ENCODE assay signal across 8 cellular contexts in the genomic region with DNA sequence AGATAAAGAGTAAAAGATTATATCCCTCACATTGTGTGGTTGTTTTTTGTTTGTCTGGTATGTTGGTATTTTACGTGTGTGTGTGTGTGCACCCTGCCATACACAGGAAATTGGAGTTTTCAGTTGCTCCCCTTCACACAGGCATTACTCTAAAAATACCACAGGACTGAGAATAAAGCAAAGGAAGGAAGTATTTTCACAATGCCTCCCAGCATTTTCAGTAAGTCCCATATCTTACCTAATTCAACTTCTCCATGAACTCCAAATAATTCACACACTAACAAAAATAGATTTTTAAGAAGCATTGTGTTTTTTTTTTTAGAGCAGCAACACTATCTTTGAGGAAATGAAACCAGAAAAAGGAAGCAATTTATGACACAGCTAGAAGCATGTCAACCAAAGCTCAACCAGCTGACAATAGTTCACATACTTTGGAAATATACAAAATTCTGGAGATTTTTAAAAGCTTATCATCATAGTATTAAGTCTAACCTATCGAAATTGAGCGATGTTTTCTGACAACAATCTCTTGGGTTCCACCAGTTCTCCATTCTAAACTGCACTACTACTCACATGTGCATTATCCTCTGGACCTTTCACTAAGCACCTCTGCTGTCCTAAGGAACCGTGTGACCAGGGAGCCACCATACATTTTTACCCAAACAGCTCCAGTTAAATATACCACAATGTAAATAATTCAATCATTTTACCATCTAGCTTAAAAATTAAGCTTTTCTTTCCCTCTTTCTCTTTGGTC. TPM values are rescaled to one million over a fixed set of nuclear protein-coding genes. Genes with fewer than 3 reads are reported as not detected.
DNase-seq lines count a peak whose midpoint lies in the region; ATAC-seq, FAIRE-seq and TF ChIP-seq lines count a peak whose summit lies in the region.

No MANE protein-coding gene starts in this region.

- peak overlapping the region; percentile 26 for H3K4me3 ChIP-seq in CD8-positive, alpha-beta T cell (ENCODE audit: low read depth, low read length)
- H3K4me3 ChIP-seq in astrocyte (ENCODE audit: insufficient read depth, low read depth, low read length) = peak overlapping the region; percentile 89
- H3K4me3 ChIP-seq in mononuclear cell (ENCODE audit: low read length) = peak overlapping the region; percentile 86
- no peak overlapping the region for H3K4me3 ChIP-seq in WERI-Rb-1 (ENCODE audit: low read depth, low read length)

- H3K9me3 ChIP-seq in CD8-positive, alpha-beta T cell (ENCODE audit: low read length) = no peaks in the 10 kb centered on the region
- H3K9me3 ChIP-seq in astrocyte (ENCODE audit: insufficient read depth, low read depth, low read length) (no peaks in the 10 kb centered on the region), mononuclear cell (ENCODE audit: low read depth, low read length) (no peaks in the 10 kb centered on the region), WERI-Rb-1 (ENCODE audit: severe bottlenecking) (no peaks in the 10 kb centered on the region)

- intact Hi-C loops in CD8-positive, alpha-beta T cell (cut with DNase I, micrococcal nuclease) = loop anchor here (5.0 to 10.0 kb wide), 9 partner anchors 206 to 1646 kb away; a partner anchor contains a TSS

- no peaks in the 10 kb centered on the region for H3K27me3 Mint-ChIP-seq in CD8-positive, alpha-beta T cell (ENCODE audit: low read depth)
- H3K27me3 Mint-ChIP-seq in astrocyte (ENCODE audit: low read depth, unreplicated experiment) = no peaks in the 10 kb centered on the region

- peak overlapping the region; percentile 97 for H3K27ac Mint-ChIP-seq in CD8-positive, alpha-beta T cell
- H3K27ac Mint-ChIP-seq in astrocyte (ENCODE audit: unreplicated experiment) = peak overlapping the region; percentile 92

- peaks cover 63% of the 10 kb centered on the region for H4K20me1 ChIP-seq in astrocyte (ENCODE audit: insufficient read depth, low read length)

- POLR2A ChIA-PET in CD8-positive, alpha-beta T cell (lab: Charles Lee) = interaction anchor here (1.1 to 4.6 kb wide), 6 partner anchors 8 to 387 kb away, joined by 3 to 45 read pairs (median 8); a partner anchor contains a TSS

- no peak for TF ChIP-seq CTCF in CD8-positive, alpha-beta T cell (IDR thresholded peaks at IDR 0.05)
- no peak for TF ChIP-seq CTCF in astrocyte (IDR thresholded peaks at IDR 0.05; ENCODE audit: insufficient read depth, low read depth, low read length)
- TF ChIP-seq CTCF in WERI-Rb-1 (IDR thresholded peaks at IDR 0.05; ENCODE audit: low read depth, low read length) = no peak

- no peak overlapping the region for H3K27ac ChIP-seq in CD8-positive, alpha-beta T cell (ENCODE audit: low read depth, low read length)
- H3K27ac ChIP-seq in astrocyte (ENCODE audit: low read depth, low read length) = peak overlapping the region; percentile 29
- H3K27ac ChIP-seq in WERI-Rb-1 = no peak overlapping the region

- peak overlapping the region; percentile 97 for H3K4me3 Mint-ChIP-seq in CD8-positive, alpha-beta T cell
- peak overlapping the region; percentile 95 for H3K4me3 Mint-ChIP-seq in astrocyte (ENCODE audit: unreplicated experiment)

- H3K9me3 Mint-ChIP-seq in CD8-positive, alpha-beta T cell = no peaks in the 10 kb centered on the region
- H3K9me3 Mint-ChIP-seq in astrocyte (ENCODE audit: unreplicated experiment) = no peaks in the 10 kb centered on the region

- peak; percentile 19 for ATAC-seq in CD8-positive, alpha-beta T cell
- ATAC-seq in GM19463 (IDR thresholded peaks at IDR 0.05; ENCODE audit: unreplicated experiment) = peak; percentile 24
- no peak for ATAC-seq in left lobe of liver

- H3K79me2 ChIP-seq in astrocyte (ENCODE audit: insufficient read depth, low read length) = peaks cover 78% of the 10 kb centered on the region

- H3K27me3 ChIP-seq in CD8-positive, alpha-beta T cell (ENCODE audit: insufficient read depth, low read length) = no peaks in the 10 kb centered on the region
- H3K27me3 ChIP-seq in astrocyte (ENCODE audit: insufficient read depth, low read length) = no peaks in the 10 kb centered on the region
- no peaks in the 10 kb centered on the region for H3K27me3 ChIP-seq in mononuclear cell (ENCODE audit: insufficient read depth, low read length)
- no peaks in the 10 kb centered on the region for H3K27me3 ChIP-seq in WERI-Rb-1 (ENCODE audit: insufficient read depth, low read depth, severe bottlenecking)

- H3K36me3 ChIP-seq in CD8-positive, alpha-beta T cell (ENCODE audit: insufficient read depth, low read length) = no peaks in the 10 kb centered on the region
- H3K36me3 ChIP-seq in astrocyte (ENCODE audit: insufficient read depth, low read length) = no peaks in the 10 kb centered on the region
- no peaks in the 10 kb centered on the region for H3K36me3 ChIP-seq in WERI-Rb-1

- H2AFZ ChIP-seq in astrocyte (ENCODE audit: low read depth, low read length) = no peak overlapping the region

- H3K36me3 Mint-ChIP-seq in CD8-positive, alpha-beta T cell = peaks cover 5% of the 10 kb centered on the region
- peaks cover 2% of the 10 kb centered on the region for H3K36me3 Mint-ChIP-seq in astrocyte (ENCODE audit: low read depth, unreplicated experiment)

- H3K9ac ChIP-seq in astrocyte (ENCODE audit: low read length) = peak overlapping the region; percentile 23

- H3K4me1 ChIP-seq in CD8-positive, alpha-beta T cell (ENCODE audit: insufficient read depth, low read length) = peaks cover 34% of the 10 kb centered on the region
- H3K4me1 ChIP-seq in astrocyte (ENCODE audit: insufficient read depth, low read length) = peaks cover 47% of the 10 kb centered on the region
- H3K4me1 ChIP-seq in mononuclear cell (ENCODE audit: insufficient read depth, low read length) = peaks cover 59% of the 10 kb centered on the region

- peaks cover 64% of the 10 kb centered on the region for H3K4me1 Mint-ChIP-seq in CD8-positive, alpha-beta T cell (ENCODE audit: low read depth)
- peaks cover 51% of the 10 kb centered on the region for H3K4me1 Mint-ChIP-seq in astrocyte (ENCODE audit: low read depth, unreplicated experiment)

- peak overlapping the region; percentile 83 for H3K4me2 ChIP-seq in astrocyte (ENCODE audit: low read length)

- DNase-seq in CD8-positive, alpha-beta T cell = no peak
- DNase-seq in KG1 (lab: John Stamatoyannopoulos, UW) = peak; percentile 16
- DNase-seq in astrocyte (ENCODE audit: low read depth) = peak; percentile 56
- no peak for DNase-seq in WERI-Rb-1
- DNase-seq in SK-N-DZ (ENCODE audit: low spot score) = no peak
- no peak for DNase-seq in left lobe of liver (ENCODE audit: low spot score)

- FAIRE-seq in astrocyte (lab: Jason Lieb, UNC) = no peak

- CTCF ChIA-PET in CD8-positive, alpha-beta T cell (lab: Charles Lee) = interaction anchor here (1.0 to 9.5 kb wide), 4 partner anchors 16 to 210 kb away, joined by 3 to 68 read pairs (median 16); no protein-coding TSS in a partner anchor

RNA-seq across cellular contexts. Expression of a gene that starts 2.1 kb away (rescaled TPM):
- total RNA-seq in CD8-positive, alpha-beta T cell = 10 to 100 TPM; 34.1 to 37.5 TPM
- total RNA-seq in astrocyte (78.8 and 93.3 TPM in 2 replicates), mononuclear cell (83.2 TPM), left lobe of liver (16.0 TPM)
- polyA plus RNA-seq in SK-N-DZ (2014; cell fraction: cytosol; rRNA removed) = 22.8 and 23.8 TPM in 2 replicates
- polyA plus RNA-seq in SK-N-DZ (2014; cell fraction: nucleus; rRNA removed) = 10.8 and 11.4 TPM in 2 replicates

RNA-seq across cellular contexts. Expression of a gene that starts 35.4 kb away (rescaled TPM):
- total RNA-seq in CD8-positive, alpha-beta T cell = under 1 TPM; 0.43 to 0.64 TPM
- total RNA-seq in astrocyte (0.34 and 0.61 TPM in 2 replicates), mononuclear cell (0.63 TPM), left lobe of liver (0.58 TPM)
- polyA plus RNA-seq in SK-N-DZ (2014; cell fraction: cytosol; rRNA removed) = not detected in 2 replicates
- polyA plus RNA-seq in SK-N-DZ (2014; cell fraction: nucleus; rRNA removed) = 0.19 and 0.57 TPM in 2 replicates

Comparison
In these comparisons a context has a peak if more than half of its experiments do, and no peak if none do; other contexts are left out.
1. DNase-seq: peak in KG1 (single experiment) and astrocyte (single experiment); none in CD8-positive, alpha-beta T cell (0 of 7), WERI-Rb-1 (single experiment), SK-N-DZ (single experiment) and left lobe of liver (single experiment).